8 cellular contexts compared by ENCODE assay signal in genomic region chr9:95317893-95318211, GRCh38. TPM values are rescaled to one million over a fixed set of nuclear protein-coding genes. Genes with fewer than 3 reads are reported as not detected.
DNase-seq lines count a peak whose midpoint lies in the region; ATAC-seq and TF ChIP-seq lines count a peak whose summit lies in the region.

No MANE protein-coding gene starts in this region.

- ATAC-seq in left cardiac atrium (no peak), memory B cell (ENCODE audit: low read depth) (no peak), upper lobe of left lung (ENCODE audit: low FRiP score in 2 of 2) (no peak), HG02678 (IDR thresholded peaks at IDR 0.05; ENCODE audit: unreplicated experiment) (no peak)

- H3K27ac Mint-ChIP-seq in brain: peak overlapping the region; percentile 90 to 99 (median 97)
- peak overlapping the region; percentile 94 for H3K27ac Mint-ChIP-seq in memory B cell

- peaks cover 11% of the 10 kb centered on the region for H3K4me1 ChIP-seq in cardiac muscle cell (ENCODE audit: low read depth)
- peaks cover 6 to 28% (median 9%) of the 10 kb centered on the region in 4 donors for H3K4me1 ChIP-seq in upper lobe of left lung

- peaks cover 8% of the 10 kb centered on the region for H3K27me3 Mint-ChIP-seq in brain
- H3K27me3 Mint-ChIP-seq in memory B cell: no peaks in the 10 kb centered on the region

- TF ChIP-seq CTCF in cardiac muscle cell (IDR thresholded peaks at IDR 0.05; ENCODE audit: low read depth, low read length): no peak
- TF ChIP-seq CTCF in brain (conservative IDR thresholded peaks at IDR 0.05): no peak
- TF ChIP-seq CTCF in upper lobe of left lung (IDR thresholded peaks at IDR 0.05): no peak

- 8 to 9% methylated on average over 10 of the region's 10 CpGs for WGBS in upper lobe of left lung, 2 donors

- DNase-seq in cardiac muscle cell (ENCODE audit: low read depth in 1 of 2, low spot score in 1 of 2) (no peak), left cardiac atrium (no peak), memory B cell (ENCODE audit: low spot score in 2 of 2) (no peak), upper lobe of left lung (no peak), NCI-H2081 treated with DMSO at 0.1 percent for 48 hours (lab: John Stamatoyannopoulos, UW) (no peak), LoVo (ENCODE audit: low spot score) (no peak)

- peak in 1 of 4 donors; percentile 33 for TF ChIP-seq POLR2A in upper lobe of left lung (IDR thresholded peaks at IDR 0.05)

- H3K27me3 ChIP-seq in cardiac muscle cell (no peaks in the 10 kb centered on the region), upper lobe of left lung (no peaks in the 10 kb centered on the region)

- no peaks in the 10 kb centered on the region for H3K9me3 ChIP-seq in cardiac muscle cell (ENCODE audit: low read depth)
- no peaks in the 10 kb centered on the region for H3K9me3 ChIP-seq in upper lobe of left lung

- H3K36me3 ChIP-seq in cardiac muscle cell (no peaks in the 10 kb centered on the region), upper lobe of left lung (no peaks in the 10 kb centered on the region)

- peak overlapping the region; percentile 89 to 99 (median 92) for H3K4me3 Mint-ChIP-seq in brain
- peak overlapping the region; percentile 94 for H3K4me3 Mint-ChIP-seq in memory B cell

- H3K4me3 ChIP-seq in cardiac muscle cell (peak overlapping the region; percentile 94), upper lobe of left lung (peak overlapping the region; percentile 88 to 99 (median 91))

- H3K27ac ChIP-seq in cardiac muscle cell: peak overlapping the region; percentile 100
- H3K27ac ChIP-seq in upper lobe of left lung: peak overlapping the region; percentile 88 to 99 (median 96)

- H3K4me1 Mint-ChIP-seq in brain: peaks cover 44% of the 10 kb centered on the region
- H3K4me1 Mint-ChIP-seq in memory B cell: peaks cover 3% of the 10 kb centered on the region

- H3K9me3 Mint-ChIP-seq in brain: peaks cover 0 to 4% (median under 1%) of the 10 kb centered on the region in 5 experiments
- no peaks in the 10 kb centered on the region for H3K9me3 Mint-ChIP-seq in memory B cell

- H3K36me3 Mint-ChIP-seq in brain: no peaks in the 10 kb centered on the region
- no peaks in the 10 kb centered on the region for H3K36me3 Mint-ChIP-seq in memory B cell

- intact Hi-C loops in left cardiac atrium (cut with DNase I): loop anchor here in 1 of 2 donors (10.0 kb wide), 1 partner anchor 197 kb away; the partner anchor contains the start of gene PTCH1

- TF ChIP-seq EP300 in upper lobe of left lung (IDR thresholded peaks at IDR 0.05): no peak

RNA-seq across cellular contexts. Expression of gene FANCC, which starts 0.3 kb away (rescaled TPM):
- 11.5 and 14.0 TPM in 2 replicates for total RNA-seq in cardiac muscle cell
- polyA plus RNA-seq in cardiac muscle cell: 11.9 and 17.1 TPM in 2 replicates
- 1 to 10 TPM; 5.0 to 6.2 TPM for total RNA-seq in left cardiac atrium
- 31.7 TPM for polyA plus RNA-seq in brain (ENCODE audit: insufficient read depth, low read depth, low replicate concordance)
- 10 to 100 TPM in 3 of 6 donors, 1 to 10 TPM in 3; 6.7 to 27.2 (median 10.8) TPM for total RNA-seq in upper lobe of left lung
